25 cellular contexts compared by ENCODE assay signal in the genomic region with DNA sequence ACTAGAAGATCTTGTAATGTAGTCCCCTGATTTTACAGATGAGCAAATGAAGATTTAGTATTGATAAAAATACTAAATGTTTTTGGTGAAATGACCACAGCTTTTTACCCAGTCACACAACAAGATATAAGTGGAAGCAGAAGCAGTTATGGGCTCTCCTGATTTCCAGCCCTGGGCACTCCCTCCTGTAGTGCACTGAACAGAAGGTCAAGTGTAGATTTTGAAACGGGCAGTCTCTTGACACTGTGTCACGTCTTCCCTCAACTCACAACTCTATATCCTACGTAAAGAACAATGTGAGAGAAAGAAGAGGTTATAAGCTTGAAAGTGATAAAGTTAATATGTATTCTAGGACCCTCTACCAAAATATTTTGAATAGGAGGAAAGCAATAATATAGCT.
"Had no signal": no experiment of that assay in that cellular context is flagged by ENCODE, and none has a peak within 500 bp of the region (broad histone marks: within the 10 kb centered on the region; RNA-seq: fewer than 3 reads in every experiment).

No MANE protein-coding gene starts in this region.

- H3K4me3 ChIP-seq: stomach, suprapubic skin, testis, thoracic aorta, thyroid gland, tibial artery, tibial nerve, transverse colon, upper lobe of left lung, uterus, vagina had no signal

- ATAC-seq: stimulated activated effector memory CD8-positive, alpha-beta T cell treated with anti-CD3 and anti-CD28 coated beads, Interleukin-12 subunit alpha, Interleukin-12 subunit beta, amount 100 ng/mL, for 72 hours; stimulated activated memory B cell treated with anti-CD40 and anti-IgM and Interleukin-4, amounts not matched to agents 10 μg/mL and 1 μg/mL and 100 μg/mL, for 72 hours; stimulated activated naive B cell treated with anti-CD40 and anti-IgM and Interleukin-4, amounts not matched to agents 10 μg/mL and 1 μg/mL and 100 μg/mL, for 72 hours; stimulated activated naive CD8-positive, alpha-beta T cell treated with anti-CD3 and anti-CD28 coated beads, Interleukin-15, amount 100 ng/mL, for 72 hours; stimulated activated naive CD8-positive, alpha-beta T cell treated with anti-CD3 and anti-CD28 coated beads, Interleukin-15, Interleukin-2, amounts not matched to agents 100 U/mL and 50 U/mL, for 24 hours had no signal

- H3K27ac ChIP-seq: stomach, suprapubic skin, testis, thoracic aorta, thyroid gland, tibial artery, tibial nerve, transverse colon, upper lobe of left lung, uterus, vagina had no signal

- DNase-seq: stimulated activated CD4-positive, alpha-beta T cell treated with anti-CD3 and anti-CD28 coated beads, Interleukin-2, amount 100 ng/mL, for 48 hours; stimulated activated CD4-positive, alpha-beta T cell treated with anti-CD3 and anti-CD28 coated beads, Interleukin-4, amount 100 ng/mL, for 1 hour; stimulated activated CD4-positive, alpha-beta T cell treated with anti-CD3 and anti-CD28 coated beads, Interleukin-4, amount 100 ng/mL, for 24 hours; stimulated activated CD4-positive, alpha-beta T cell treated with anti-CD3 and anti-CD28 coated beads, Interleukin-4, amount 100 ng/mL, for 4 hours; stimulated activated CD8-positive, alpha-beta memory T cell treated with anti-CD3 and anti-CD28 coated beads, Interleukin-4, amount 100 ng/mL, for 48 hours; stimulated activated naive B cell treated with anti-CD40 and anti-IgM and Interleukin-4, amounts not matched to agents 10 μg/mL and 1 μg/mL and 100 μg/mL, for 72 hours; stimulated activated naive CD4-positive, alpha-beta T cell; stimulated activated naive CD4-positive, alpha-beta T cell treated with Interleukin-2 at 50 U/mL for 16 hours; stimulated activated naive CD8-positive, alpha-beta T cell treated with anti-CD3 and anti-CD28 coated beads, Interleukin-15, amount 100 ng/mL, for 72 hours; stimulated activated naive CD8-positive, alpha-beta T cell treated with anti-CD3 and anti-CD28 coated beads, Interleukin-15, Interleukin-2, amounts not matched to agents 100 U/mL and 50 U/mL, for 24 hours; stomach; substantia nigra; testis; thyroid gland; tibial artery; transverse colon; trophoblast cell; upper lobe of left lung; uterus had no signal

- H3K9me3 ChIP-seq: stomach, suprapubic skin, testis, thoracic aorta, thyroid gland, tibial artery, tibial nerve, transverse colon, upper lobe of left lung, uterus, vagina had no signal

- H3K36me3 ChIP-seq: stomach, suprapubic skin, thoracic aorta, thyroid gland, tibial artery, tibial nerve, transverse colon, upper lobe of left lung, uterus, vagina had no signal

- H3K4me1 ChIP-seq: stomach, suprapubic skin, testis, thyroid gland, tibial artery, uterus, vagina had no signal

- H3K27me3 ChIP-seq: stomach, suprapubic skin, testis, thyroid gland, tibial artery, tibial nerve, transverse colon, upper lobe of left lung, uterus, vagina had no signal
